ENCODE assay signal across 1 cellular context in the genomic region with DNA sequence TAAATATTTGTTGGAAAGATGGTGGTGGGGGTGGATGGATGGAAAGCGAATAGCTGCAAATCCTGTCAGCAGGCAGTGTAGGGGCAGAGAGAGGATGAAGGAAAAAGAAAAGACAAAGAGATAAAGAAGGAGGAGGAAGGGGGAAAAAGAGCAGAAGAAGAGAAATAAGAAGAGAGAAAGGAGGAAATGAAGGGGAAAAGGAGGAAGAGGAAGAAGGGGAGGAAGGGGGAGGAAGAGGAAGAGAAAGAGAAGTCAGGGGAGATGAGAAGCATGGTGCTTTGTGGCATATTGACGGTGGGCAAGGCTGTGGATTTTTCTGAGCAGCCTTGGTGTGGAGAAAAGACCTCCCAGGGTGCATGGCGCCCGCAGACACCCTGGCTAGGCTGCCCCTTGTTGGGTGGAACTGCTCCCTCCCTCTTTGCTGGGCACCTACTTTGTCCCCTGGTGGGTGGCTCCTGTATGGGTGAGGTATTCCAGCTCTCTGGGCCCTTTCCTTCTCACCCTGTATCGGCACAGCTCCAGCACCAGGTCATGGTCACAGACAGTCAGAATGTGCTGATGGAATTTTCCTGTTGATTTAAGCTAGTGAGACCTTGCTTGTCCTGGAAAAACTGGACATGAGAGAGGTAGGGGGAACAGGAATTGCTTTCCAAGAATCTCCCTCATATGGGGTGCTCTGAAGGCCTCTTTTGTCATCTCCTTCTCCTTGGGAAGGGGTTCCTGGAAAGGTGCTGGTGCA.
TF ChIP-seq lines count a peak whose summit lies in the region.

No MANE protein-coding gene starts in this region.

TF ChIP-seq in WTC11, 78 proteins besides CTCF, POLR2A, EP300 and RAD21 (continued from another document):
- TF ChIP-seq, protein P1, sequence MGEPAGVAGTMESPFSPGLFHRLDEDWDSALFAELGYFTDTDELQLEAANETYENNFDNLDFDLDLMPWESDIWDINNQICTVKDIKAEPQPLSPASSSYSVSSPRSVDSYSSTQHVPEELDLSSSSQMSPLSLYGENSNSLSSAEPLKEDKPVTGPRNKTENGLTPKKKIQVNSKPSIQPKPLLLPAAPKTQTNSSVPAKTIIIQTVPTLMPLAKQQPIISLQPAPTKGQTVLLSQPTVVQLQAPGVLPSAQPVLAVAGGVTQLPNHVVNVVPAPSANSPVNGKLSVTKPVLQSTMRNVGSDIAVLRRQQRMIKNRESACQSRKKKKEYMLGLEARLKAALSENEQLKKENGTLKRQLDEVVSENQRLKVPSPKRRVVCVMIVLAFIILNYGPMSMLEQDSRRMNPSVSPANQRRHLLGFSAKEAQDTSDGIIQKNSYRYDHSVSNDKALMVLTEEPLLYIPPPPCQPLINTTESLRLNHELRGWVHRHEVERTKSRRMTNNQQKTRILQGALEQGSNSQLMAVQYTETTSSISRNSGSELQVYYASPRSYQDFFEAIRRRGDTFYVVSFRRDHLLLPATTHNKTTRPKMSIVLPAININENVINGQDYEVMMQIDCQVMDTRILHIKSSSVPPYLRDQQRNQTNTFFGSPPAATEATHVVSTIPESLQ (CRISPR knock-in tag; IDR thresholded peaks at IDR 0.05), result no peak
- TF ChIP-seq ESRRA (CRISPR knock-in tag; IDR thresholded peaks at IDR 0.05; ENCODE audit: borderline replicate concordance), result no peak
- TF ChIP-seq, protein P2, sequence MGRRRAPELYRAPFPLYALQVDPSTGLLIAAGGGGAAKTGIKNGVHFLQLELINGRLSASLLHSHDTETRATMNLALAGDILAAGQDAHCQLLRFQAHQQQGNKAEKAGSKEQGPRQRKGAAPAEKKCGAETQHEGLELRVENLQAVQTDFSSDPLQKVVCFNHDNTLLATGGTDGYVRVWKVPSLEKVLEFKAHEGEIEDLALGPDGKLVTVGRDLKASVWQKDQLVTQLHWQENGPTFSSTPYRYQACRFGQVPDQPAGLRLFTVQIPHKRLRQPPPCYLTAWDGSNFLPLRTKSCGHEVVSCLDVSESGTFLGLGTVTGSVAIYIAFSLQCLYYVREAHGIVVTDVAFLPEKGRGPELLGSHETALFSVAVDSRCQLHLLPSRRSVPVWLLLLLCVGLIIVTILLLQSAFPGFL (CRISPR knock-in tag; IDR thresholded peaks at IDR 0.05; ENCODE audit: borderline replicate concordance), result no peak
- TF ChIP-seq FOXP1 (CRISPR knock-in tag; IDR thresholded peaks at IDR 0.05; ENCODE audit: borderline replicate concordance), result no peak
- TF ChIP-seq, protein P3, sequence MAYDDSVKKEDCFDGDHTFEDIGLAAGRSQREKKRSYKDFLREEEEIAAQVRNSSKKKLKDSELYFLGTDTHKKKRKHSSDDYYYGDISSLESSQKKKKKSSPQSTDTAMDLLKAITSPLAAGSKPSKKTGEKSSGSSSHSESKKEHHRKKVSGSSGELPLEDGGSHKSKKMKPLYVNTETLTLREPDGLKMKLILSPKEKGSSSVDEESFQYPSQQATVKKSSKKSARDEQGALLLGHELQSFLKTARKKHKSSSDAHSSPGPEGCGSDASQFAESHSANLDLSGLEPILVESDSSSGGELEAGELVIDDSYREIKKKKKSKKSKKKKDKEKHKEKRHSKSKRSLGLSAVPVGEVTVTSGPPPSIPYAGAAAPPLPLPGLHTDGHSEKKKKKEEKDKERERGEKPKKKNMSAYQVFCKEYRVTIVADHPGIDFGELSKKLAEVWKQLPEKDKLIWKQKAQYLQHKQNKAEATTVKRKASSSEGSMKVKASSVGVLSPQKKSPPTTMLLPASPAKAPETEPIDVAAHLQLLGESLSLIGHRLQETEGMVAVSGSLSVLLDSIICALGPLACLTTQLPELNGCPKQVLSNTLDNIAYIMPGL (CRISPR knock-in tag; IDR thresholded peaks at IDR 0.05), result no peak
- TF ChIP-seq ZNF232 (CRISPR knock-in tag; IDR thresholded peaks at IDR 0.05), result no peak
